In genomic region chr11:28815110-28815509, GRCh38 we compare ENCODE assay signal across 18 cellular contexts.
DNase-seq lines count a peak whose midpoint lies in the region; FAIRE-seq and TF ChIP-seq lines count a peak whose summit lies in the region.
"Had no signal": no experiment of that assay in that cellular context is flagged by ENCODE, and none has a peak within 500 bp of the region (broad histone marks: within the 10 kb centered on the region; RNA-seq: fewer than 3 reads in every experiment).

No MANE protein-coding gene starts in this region.

- FAIRE-seq in astrocyte (lab: Jason Lieb, UNC) (peak; percentile 13), urothelium cell line (lab: Jason Lieb, UNC) (peak; percentile 27)
- FAIRE-seq: G401.6, GM12891, H1 had no signal

- H3K4me1 Mint-ChIP-seq in astrocyte (ENCODE audit: low read depth, unreplicated experiment): no peaks in the 10 kb centered on the region
- H3K4me1 Mint-ChIP-seq: CD4-positive, CD25-positive, alpha-beta regulatory T cell had no signal

- no peak overlapping the region for H3K27ac ChIP-seq in astrocyte (ENCODE audit: low read depth, low read length)
- no peak overlapping the region for H3K27ac ChIP-seq in uterus
- H3K27ac ChIP-seq: 22Rv1, BLaER1 had no signal

- H3K9me3 ChIP-seq in astrocyte (ENCODE audit: insufficient read depth, low read depth, low read length) (no peaks in the 10 kb centered on the region), uterus (no peaks in the 10 kb centered on the region)
- H3K9me3 ChIP-seq: BLaER1, HAP-1 had no signal

- peaks cover 4% of the 10 kb centered on the region for H3K9me3 Mint-ChIP-seq in astrocyte (ENCODE audit: unreplicated experiment)

- H3K27ac Mint-ChIP-seq in astrocyte (ENCODE audit: unreplicated experiment): no peak overlapping the region
- H3K27ac Mint-ChIP-seq: CD4-positive, CD25-positive, alpha-beta regulatory T cell had no signal

- H3K27me3 ChIP-seq in astrocyte (ENCODE audit: insufficient read depth, low read length): no peaks in the 10 kb centered on the region
- no peaks in the 10 kb centered on the region for H3K27me3 ChIP-seq in uterus
- H3K27me3 ChIP-seq: BLaER1 had no signal

- TF ChIP-seq CTCF in astrocyte (IDR thresholded peaks at IDR 0.05; ENCODE audit: insufficient read depth, low read depth, low read length): no peak
- no peak for TF ChIP-seq CTCF in uterus (IDR thresholded peaks at IDR 0.05)

- H2AFZ ChIP-seq in astrocyte (ENCODE audit: low read depth, low read length): no peak overlapping the region

- H3K36me3 Mint-ChIP-seq in astrocyte (ENCODE audit: low read depth, unreplicated experiment): no peaks in the 10 kb centered on the region
- H3K36me3 Mint-ChIP-seq: CD4-positive, CD25-positive, alpha-beta regulatory T cell had no signal

- DNase-seq in DMS53 (lab: John Stamatoyannopoulos, UW) (peak; percentile 24), DMS53 treated with DMSO at 0.1 percent for 48 hours (lab: John Stamatoyannopoulos, UW; ENCODE audit: unreplicated experiment) (no peak), HPDE6-E6E7 (ENCODE audit: extremely low spot score) (peak; percentile 4), astrocyte (ENCODE audit: low read depth) (no peak), urothelium cell line (ENCODE audit: low spot score) (no peak), uterus (no peak)
- DNase-seq in activated CD4-positive, alpha-beta T cell treated with anti-CD3 and anti-CD28 coated beads for 4 hours: no peak
- DNase-seq: AML-193; CD4-positive, CD25-positive, alpha-beta regulatory T cell; DMS 273 treated with DMSO at 0.1 percent for 48 hours; DMS79 treated with DMSO at 0.1 percent for 48 hours; EL had no signal

- H3K4me3 ChIP-seq in astrocyte (ENCODE audit: insufficient read depth, low read depth, low read length): no peak overlapping the region
- no peak overlapping the region for H3K4me3 ChIP-seq in uterus
- H3K4me3 ChIP-seq: BLaER1, HAP-1 had no signal

- H3K4me1 ChIP-seq in astrocyte (ENCODE audit: insufficient read depth, low read length): no peaks in the 10 kb centered on the region
- H3K4me1 ChIP-seq in uterus: no peaks in the 10 kb centered on the region
- H3K4me1 ChIP-seq: BLaER1, HAP-1 had no signal

- H3K79me2 ChIP-seq in astrocyte (ENCODE audit: insufficient read depth, low read length): no peaks in the 10 kb centered on the region

- no peak overlapping the region for H3K4me3 Mint-ChIP-seq in astrocyte (ENCODE audit: unreplicated experiment)
- H3K4me3 Mint-ChIP-seq: CD4-positive, CD25-positive, alpha-beta regulatory T cell had no signal

- H3K36me3 ChIP-seq in astrocyte (ENCODE audit: insufficient read depth, low read length) (no peaks in the 10 kb centered on the region), uterus (no peaks in the 10 kb centered on the region)
- H3K36me3 ChIP-seq: BLaER1, HAP-1 had no signal

- H3K9ac ChIP-seq in astrocyte (ENCODE audit: low read length): no peak overlapping the region
- H3K9ac ChIP-seq: BLaER1 had no signal

- no peaks in the 10 kb centered on the region for H4K20me1 ChIP-seq in astrocyte (ENCODE audit: insufficient read depth, low read length)
- H4K20me1 ChIP-seq: BLaER1 had no signal

- no peak overlapping the region for H3K4me2 ChIP-seq in astrocyte (ENCODE audit: low read length)
- H3K4me2 ChIP-seq: BLaER1 had no signal

- intact Hi-C loops in uterus (cut with DNase I; ENCODE audit: low total_unique reads): no loop called here

- no peak for TF ChIP-seq POLR2A in uterus (IDR thresholded peaks at IDR 0.05)

- H3K27me3 Mint-ChIP-seq in astrocyte (ENCODE audit: low read depth, unreplicated experiment): no peaks in the 10 kb centered on the region
- H3K27me3 Mint-ChIP-seq: CD4-positive, CD25-positive, alpha-beta regulatory T cell had no signal

Comparison
In these comparisons a context has a peak if more than half of its experiments do, and no peak if none do; other contexts are left out.
1. DNase-seq: peak in DMS53 (single experiment) and HPDE6-E6E7 (single experiment); none in DMS53 treated with DMSO at 0.1 percent for 48 hours (single experiment), astrocyte (single experiment), urothelium cell line (single experiment), uterus (0 of 2) and activated CD4-positive, alpha-beta T cell treated with anti-CD3 and anti-CD28 coated beads for 4 hours (0 of 2).